14 cellular contexts compared by ENCODE assay signal in genomic region chr14:30855345-30856037, GRCh38. TPM values are rescaled to one million over a fixed set of nuclear protein-coding genes. Genes with fewer than 3 reads are reported as not detected.
A peak's percentile ranks its signal among the peaks of the same experiment; 100 is the strongest.
DNase-seq lines count a peak whose midpoint lies in the region; ATAC-seq lines count a peak whose summit lies in the region.
"Had no signal": no experiment of that assay in that cellular context is flagged by ENCODE, and none has a peak within 500 bp of the region (broad histone marks: within the 10 kb centered on the region; RNA-seq: fewer than 3 reads in every experiment).

No MANE protein-coding gene starts in this region.

- H4K20me1 ChIP-seq in Karpas-422 (ENCODE audit: insufficient read depth, low read depth, low read length), result no peaks in the 10 kb centered on the region
- H4K20me1 ChIP-seq: BLaER1 had no signal

- no peaks in the 10 kb centered on the region for H3K36me3 Mint-ChIP-seq in T-cell

- no peak overlapping the region for H3K27ac Mint-ChIP-seq in T-cell

- H3K27ac ChIP-seq in Karpas-422 (ENCODE audit: low read length), result no peak overlapping the region
- H3K27ac ChIP-seq: BLaER1 had no signal

- H3K4me1 ChIP-seq in Karpas-422 (ENCODE audit: low read length), result peaks cover 7% of the 10 kb centered on the region
- H3K4me1 ChIP-seq in HAP-1, result no peaks in the 10 kb centered on the region
- H3K4me1 ChIP-seq: BLaER1 had no signal

- H3K9me3 Mint-ChIP-seq in T-cell, result no peaks in the 10 kb centered on the region

- H3K27me3 ChIP-seq in Karpas-422 (ENCODE audit: low read length) (0 out of 2 replicates have a peak, but pooled peaks cover 3% of the 10 kb centered on the region), HAP-1 (ENCODE audit: low read depth) (no peaks in the 10 kb centered on the region)
- H3K27me3 ChIP-seq: BLaER1 had no signal

- CTCF ChIA-PET in T-cell (lab: Charles Lee), result no interaction called here

- no peaks in the 10 kb centered on the region for H3K79me2 ChIP-seq in Karpas-422 (ENCODE audit: low read length)

- H3K9me2 ChIP-seq in Karpas-422 (replicated peaks; ENCODE audit: insufficient read depth, low read length), result no peaks in the 10 kb centered on the region

- no peak overlapping the region for H3K4me3 Mint-ChIP-seq in T-cell

- H3K4me1 Mint-ChIP-seq in T-cell, result no peaks in the 10 kb centered on the region

- H3K4me2 ChIP-seq in Karpas-422 (ENCODE audit: low read depth, low read length, poor library complexity, severe bottlenecking), result peak overlapping the region; percentile 25
- H3K4me2 ChIP-seq: BLaER1, smooth muscle cell had no signal

- H3K4me3 ChIP-seq in Karpas-422 (ENCODE audit: low read length), result peak overlapping the region; percentile 16; the same call in 1 of the 2 replicates
- H3K4me3 ChIP-seq in HAP-1, result no peak overlapping the region
- H3K4me3 ChIP-seq: BLaER1, smooth muscle cell had no signal

- H3K9me3 ChIP-seq in Karpas-422 (ENCODE audit: low read length) (no peaks in the 10 kb centered on the region), HAP-1 (no peaks in the 10 kb centered on the region)
- H3K9me3 ChIP-seq: BLaER1 had no signal

- ATAC-seq in HG02642 (IDR thresholded peaks at IDR 0.05; ENCODE audit: poor library complexity, unreplicated experiment) (peak; percentile 64), T-cell (replicated peaks in 1 of 4) (no peak), HG03521 (IDR thresholded peaks at IDR 0.05; ENCODE audit: unreplicated experiment) (no peak)

- POLR2A ChIA-PET in T-cell (lab: Charles Lee), result no interaction called here

- peak; percentile 28 for DNase-seq in stimulated activated CD4-positive, alpha-beta T cell treated with anti-CD3 and anti-CD28 coated beads, Interleukin-1b, Interleukin-23, amount 100 ng/mL, for 48 hours
- no peak for DNase-seq in stimulated activated CD4-positive, alpha-beta T cell treated with anti-CD3 and anti-CD28 coated beads, Interleukin-12 subunit alpha, Interleukin-12 subunit beta, amount 100 ng/mL, for 4 hours
- DNase-seq in Karpas-422, result no peak
- no peak for DNase-seq in T-cell
- no peak for DNase-seq in HAP-1 (ENCODE audit: low spot score in 2 of 2)
- DNase-seq in effector CD8-positive, alpha-beta T cell (lab: John Stamatoyannopoulos, UW), result no peak
- DNase-seq: activated CD8-positive, alpha-beta memory T cell treated with anti-CD3 and anti-CD28 coated beads, Interleukin-2, amount 50 U/mL, for 48 hours; head of caudate nucleus; SHP77 treated with DMSO at 0.1 percent for 48 hours; substantia nigra had no signal

- no peak overlapping the region for H3K9ac ChIP-seq in Karpas-422 (ENCODE audit: low read length)
- H3K9ac ChIP-seq: BLaER1 had no signal

- peaks cover 23 to 26% of the 10 kb centered on the region in 2 donors for H3K27me3 Mint-ChIP-seq in T-cell

- in situ Hi-C loops in HAP-1 (cut with MboI; ENCODE audit: low sequenced_read_pairs), result no loop called here

- H2AFZ ChIP-seq in Karpas-422 (ENCODE audit: low read length), result peak overlapping the region; percentile 50; the same call in 1 of the 2 replicates

- H3K36me3 ChIP-seq in Karpas-422 (ENCODE audit: insufficient read depth, low read length) (no peaks in the 10 kb centered on the region), HAP-1 (replicated peaks) (no peaks in the 10 kb centered on the region)
- H3K36me3 ChIP-seq: BLaER1 had no signal

RNA-seq across cellular contexts. Expression of gene COCH, which starts 18.9 kb away (rescaled TPM):
- total RNA-seq in Karpas-422 (2014; rRNA removed; shearing (Covaris generic); ENCODE audit: low replicate concordance), result 26.5 and 33.7 TPM in 2 replicates
- 1 to 10 TPM in 2 of 5 donors, under 1 TPM in 3; 0.76 to 1.4 (median 0.77) TPM for total RNA-seq in T-cell

Comparison
In these comparisons a context has a peak if more than half of its experiments do, and no peak if none do; other contexts are left out.
1. RNA of gene COCH, which starts 18.9 kb away (total RNA-seq): 26.5 to 33.7 TPM in Karpas-422; 0.76 to 1.4 TPM in T-cell; every median in the first group is over 10 times any median in the second.